Comparison of ENCODE assay signal across 18 cellular contexts in the genomic region with DNA sequence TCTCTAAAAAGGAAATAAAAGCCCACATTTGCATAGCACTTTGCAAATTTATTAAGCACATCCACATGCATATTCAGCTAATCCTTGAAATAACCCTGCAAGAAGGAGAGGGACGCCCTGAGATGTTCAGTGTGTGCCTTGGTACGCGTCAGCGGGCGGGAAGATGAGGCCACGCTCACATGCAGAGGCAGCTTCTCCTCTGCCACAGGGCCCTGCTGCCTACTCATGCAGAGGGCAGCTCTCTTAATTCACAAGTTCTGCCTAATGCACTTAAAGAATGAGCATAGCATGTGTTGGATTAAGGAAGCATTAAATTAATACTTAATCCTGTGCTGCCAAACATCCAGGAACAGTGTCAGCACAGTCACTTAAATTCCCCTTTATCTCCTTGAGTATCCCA.
DNase-seq lines count a peak whose midpoint lies in the region; TF ChIP-seq lines count a peak whose summit lies in the region.
"Had no signal": no experiment of that assay in that cellular context is flagged by ENCODE, and none has a peak within 500 bp of the region (broad histone marks: within the 10 kb centered on the region; RNA-seq: fewer than 3 reads in every experiment).

No MANE protein-coding gene starts in this region.

- H3K36me3 ChIP-seq in GM23248 (ENCODE audit: low read depth) (no peaks in the 10 kb centered on the region), hepatocyte (replicated peaks; ENCODE audit: insufficient read depth, low read depth) (no peaks in the 10 kb centered on the region), sigmoid colon (no peaks in the 10 kb centered on the region)
- H3K36me3 ChIP-seq: HAP-1 had no signal

- TF ChIP-seq CTCF in hepatocyte (IDR thresholded peaks at IDR 0.05; ENCODE audit: poor library complexity) (no peak), sigmoid colon (IDR thresholded peaks at IDR 0.05) (no peak)

- no peak overlapping the region for H3K27ac ChIP-seq in GM23248
- H3K27ac ChIP-seq in caudate nucleus (ENCODE audit: low read depth, low read length), result peak overlapping the region; percentile 26
- H3K27ac ChIP-seq in hepatocyte, result no peak overlapping the region
- H3K27ac ChIP-seq in sigmoid colon, result no peak overlapping the region
- H3K27ac ChIP-seq: RWPE1 had no signal

- TF ChIP-seq EP300 in sigmoid colon (IDR thresholded peaks at IDR 0.05), result no peak

- H3K4me2 ChIP-seq in GM23248 (ENCODE audit: unreplicated experiment), result no peak overlapping the region
- H3K4me2 ChIP-seq in hepatocyte, result no peak overlapping the region

- H4K20me1 ChIP-seq in GM23248 (ENCODE audit: insufficient read depth) (no peaks in the 10 kb centered on the region), hepatocyte (ENCODE audit: insufficient read depth, poor library complexity, severe bottlenecking) (no peaks in the 10 kb centered on the region)

- DNase-seq in GM23248, result no peak
- DNase-seq in caudate nucleus (lab: John Stamatoyannopoulos, UW), result peak in 29 of 61 donors; percentile 3 to 67 (median 25)
- peak; percentile 16 for DNase-seq in left kidney (ENCODE audit: low read depth, low spot score)
- DNase-seq in hepatocyte (ENCODE audit: low spot score), result no peak
- no peak for DNase-seq in SIG-M5 treated with dmso at 0.1 percent for 504 hours (lab: John Stamatoyannopoulos, UW; ENCODE audit: unreplicated experiment)
- no peak for DNase-seq in activated naive CD4-positive, alpha-beta T cell treated with anti-CD3 and anti-CD28 coated beads, Interleukin-2, amount 50 U/mL, for 16 hours
- DNase-seq in sigmoid colon, result no peak
- DNase-seq: Calu3, Kasumi-1, NCI-H1092 treated with DMSO at 0.1 percent for 48 hours, NCI-H1436, NCI-H187 treated with DMSO at 0.1 percent for 48 hours, NCI-H446 treated with DMSO at 0.1 percent for 48 hours, NCI-H526, SHP77 had no signal

- H3K9me3 ChIP-seq in GM23248 (ENCODE audit: low read depth), result no peaks in the 10 kb centered on the region
- H3K9me3 ChIP-seq in hepatocyte (ENCODE audit: low read depth), result no peaks in the 10 kb centered on the region
- no peaks in the 10 kb centered on the region for H3K9me3 ChIP-seq in sigmoid colon
- H3K9me3 ChIP-seq: HAP-1 had no signal

- WGBS in GM23248 (ENCODE audit: low coverage in 1 of 2, low lambda C conversion rate in 2 of 2, missing lambda C conversion rate in 2 of 2), 2 experiments, result 99 to 100% methylated on average over 6 of the region's 6 CpGs
- 97% methylated on average over 6 of the region's 6 CpGs for WGBS in hepatocyte (ENCODE audit: low lambda C conversion rate, missing lambda C conversion rate)
- 93 to 94% methylated on average over 6 of the region's 6 CpGs for WGBS in sigmoid colon, 2 donors

- TF ChIP-seq POLR2A in sigmoid colon (IDR thresholded peaks at IDR 0.05), result no peak

- in situ Hi-C loops in GM23248 (cut with MboI), result no loop called here

- H3K9me2 ChIP-seq in GM23248 (ENCODE audit: insufficient read depth), result no peaks in the 10 kb centered on the region
- H3K9me2 ChIP-seq in hepatocyte (replicated peaks; ENCODE audit: insufficient read depth), result no peaks in the 10 kb centered on the region

- no peaks in the 10 kb centered on the region for H3K79me2 ChIP-seq in GM23248 (ENCODE audit: insufficient read depth)
- no peaks in the 10 kb centered on the region for H3K79me2 ChIP-seq in hepatocyte

- no peak overlapping the region for H3K9ac ChIP-seq in GM23248

- peaks cover 10% of the 10 kb centered on the region; the same call in 1 of the 2 replicates for H3F3A ChIP-seq in GM23248 (ENCODE audit: insufficient read depth)

- intact Hi-C loops in sigmoid colon (cut with DNase I), result no loop called here

- 0 out of 2 replicates have a peak overlapping the region, but pooled peaks have one; percentile 1 for H2AFZ ChIP-seq in GM23248
- no peak overlapping the region for H2AFZ ChIP-seq in hepatocyte

- H3K4me1 ChIP-seq in GM23248 (ENCODE audit: insufficient read depth), result peaks cover 6% of the 10 kb centered on the region
- peaks cover 2% of the 10 kb centered on the region for H3K4me1 ChIP-seq in hepatocyte (ENCODE audit: insufficient read depth)
- peaks cover 0 to 11% (median 8%) of the 10 kb centered on the region in 4 donors for H3K4me1 ChIP-seq in sigmoid colon
- H3K4me1 ChIP-seq: HAP-1 had no signal

- H3K4me3 ChIP-seq in GM23248 (no peak overlapping the region), hepatocyte (no peak overlapping the region), sigmoid colon (no peak overlapping the region)
- H3K4me3 ChIP-seq: HAP-1, K562 had no signal

- H3K27me3 ChIP-seq in GM23248 (replicated peaks; ENCODE audit: insufficient read depth), result no peaks in the 10 kb centered on the region
- H3K27me3 ChIP-seq in hepatocyte, result no peaks in the 10 kb centered on the region
- H3K27me3 ChIP-seq in sigmoid colon, result no peaks in the 10 kb centered on the region
